In genomic region chr11:113896156-113896879, GRCh38 we compare ENCODE assay signal across 10 cellular contexts. TPM values are rescaled to one million over a fixed set of nuclear protein-coding genes. Genes with fewer than 3 reads are reported as not detected.
DNase-seq lines count a peak whose midpoint lies in the region; ATAC-seq and TF ChIP-seq lines count a peak whose summit lies in the region.
"Had no signal": no experiment of that assay in that cellular context is flagged by ENCODE, and none has a peak within 500 bp of the region (broad histone marks: within the 10 kb centered on the region; RNA-seq: fewer than 3 reads in every experiment).

No MANE protein-coding gene starts in this region.

- H3K36me3 ChIP-seq in CD4-positive, CD25-positive, alpha-beta regulatory T cell (ENCODE audit: control insufficient read depth, insufficient read depth, low read length): no peaks in the 10 kb centered on the region
- H3K36me3 ChIP-seq in gastroesophageal sphincter (no peaks in the 10 kb centered on the region), parathyroid adenoma (ENCODE audit: control insufficient read depth, insufficient read depth, low read length) (no peaks in the 10 kb centered on the region)

- peak in 2 of 3 donors; percentile 31 to 45 for DNase-seq in CD4-positive, CD25-positive, alpha-beta regulatory T cell
- DNase-seq in NCI-H460 (ENCODE audit: extremely low read depth, low read depth): peak; percentile 17
- DNase-seq in activated T-cell treated with anti-CD3 and anti-CD28 coated beads, Interleukin-2, amount 50 U/mL, for 4 hours: peak; percentile 6

- peak overlapping the region in 1 of 3 donors; percentile 2 for H3K27ac Mint-ChIP-seq in CD4-positive, CD25-positive, alpha-beta regulatory T cell

- no peaks in the 10 kb centered on the region for H3K9me3 Mint-ChIP-seq in CD4-positive, CD25-positive, alpha-beta regulatory T cell
- no peaks in the 10 kb centered on the region for H3K9me3 Mint-ChIP-seq in activated T-cell treated with anti-CD3 and anti-CD28 coated beads, Interleukin-2, amount 50 U/mL, for 4 hours

- H3K9me3 ChIP-seq in CD4-positive, CD25-positive, alpha-beta regulatory T cell (ENCODE audit: control insufficient read depth in 2 of 2, low read length in 2 of 2): no peaks in the 10 kb centered on the region
- H3K9me3 ChIP-seq in gastroesophageal sphincter (no peaks in the 10 kb centered on the region), parathyroid adenoma (ENCODE audit: control insufficient read depth, low read length) (no peaks in the 10 kb centered on the region)

- H3K79me2 ChIP-seq in parathyroid adenoma: no peaks in the 10 kb centered on the region

- no peak for TF ChIP-seq EP300 in gastroesophageal sphincter (IDR thresholded peaks at IDR 0.05)

- peak in 1 of 2 donors; percentile 66 for ATAC-seq in CD4-positive, CD25-positive, alpha-beta regulatory T cell (ENCODE audit: low read depth in 2 of 2)
- ATAC-seq in GM21390 (IDR thresholded peaks at IDR 0.05; ENCODE audit: unreplicated experiment) (peak; percentile 61), gastroesophageal sphincter (no peak), GM19463 (IDR thresholded peaks at IDR 0.05; ENCODE audit: unreplicated experiment) (no peak), HG02938 (IDR thresholded peaks at IDR 0.05; ENCODE audit: unreplicated experiment) (no peak)
- ATAC-seq in activated T-cell treated with anti-CD3 and anti-CD28 coated beads, Interleukin-2, amount 50 U/mL, for 4 hours: peak; percentile 59 to 66

- no peak overlapping the region for H3K4me3 Mint-ChIP-seq in CD4-positive, CD25-positive, alpha-beta regulatory T cell
- no peak overlapping the region for H3K4me3 Mint-ChIP-seq in activated T-cell treated with anti-CD3 and anti-CD28 coated beads, Interleukin-2, amount 50 U/mL, for 4 hours

- H3K27me3 ChIP-seq in CD4-positive, CD25-positive, alpha-beta regulatory T cell (ENCODE audit: control insufficient read depth, insufficient read depth, low read length): peaks cover 2% of the 10 kb centered on the region
- H3K27me3 ChIP-seq in gastroesophageal sphincter (no peaks in the 10 kb centered on the region), parathyroid adenoma (ENCODE audit: control insufficient read depth, insufficient read depth, low read length) (no peaks in the 10 kb centered on the region)

- peak; percentile 56 to 75 (median 64) for TF ChIP-seq CTCF in gastroesophageal sphincter (IDR thresholded peaks at IDR 0.05)
- peak; percentile 53 for TF ChIP-seq CTCF in parathyroid adenoma (IDR thresholded peaks at IDR 0.05)

- no peak overlapping the region for H3K27ac ChIP-seq in CD4-positive, CD25-positive, alpha-beta regulatory T cell (ENCODE audit: insufficient read depth, low read length, poor library complexity, severe bottlenecking)
- H3K27ac ChIP-seq in gastroesophageal sphincter: no peak overlapping the region
- H3K27ac ChIP-seq in parathyroid adenoma: no peak overlapping the region

- peaks cover 0 to 4% (median 1%) of the 10 kb centered on the region in 4 donors for H3K4me1 Mint-ChIP-seq in CD4-positive, CD25-positive, alpha-beta regulatory T cell
- peaks cover 4% of the 10 kb centered on the region for H3K4me1 Mint-ChIP-seq in activated T-cell treated with anti-CD3 and anti-CD28 coated beads, Interleukin-2, amount 50 U/mL, for 4 hours (ENCODE audit: low read depth)

- H3K4me2 ChIP-seq in parathyroid adenoma (ENCODE audit: low read length): no peak overlapping the region

- H3K4me3 ChIP-seq in CD4-positive, CD25-positive, alpha-beta regulatory T cell (ENCODE audit: low read depth, low read length): no peak overlapping the region
- no peak overlapping the region for H3K4me3 ChIP-seq in gastroesophageal sphincter
- H3K4me3 ChIP-seq in parathyroid adenoma (ENCODE audit: low read depth, low read length): no peak overlapping the region

- H2AFZ ChIP-seq in parathyroid adenoma: no peak overlapping the region

- H3K27me3 Mint-ChIP-seq in CD4-positive, CD25-positive, alpha-beta regulatory T cell: peaks cover 8% of the 10 kb centered on the region
- H3K27me3 Mint-ChIP-seq in activated T-cell treated with anti-CD3 and anti-CD28 coated beads, Interleukin-2, amount 50 U/mL, for 4 hours (ENCODE audit: low read depth): peaks cover 1% of the 10 kb centered on the region

- WGBS in gastroesophageal sphincter (ENCODE audit: low coverage in 1 of 2), 2 donors: 18 to 21% methylated on average over 10 of the region's 10 CpGs

- H3K9ac ChIP-seq in parathyroid adenoma: no peak overlapping the region

- H3K36me3 Mint-ChIP-seq in CD4-positive, CD25-positive, alpha-beta regulatory T cell: no peaks in the 10 kb centered on the region
- no peaks in the 10 kb centered on the region for H3K36me3 Mint-ChIP-seq in activated T-cell treated with anti-CD3 and anti-CD28 coated beads, Interleukin-2, amount 50 U/mL, for 4 hours (ENCODE audit: insufficient read depth)

- no peaks in the 10 kb centered on the region for H3K4me1 ChIP-seq in CD4-positive, CD25-positive, alpha-beta regulatory T cell (ENCODE audit: control insufficient read depth, insufficient read depth, low read length, poor library complexity, severe bottlenecking)
- no peaks in the 10 kb centered on the region for H3K4me1 ChIP-seq in gastroesophageal sphincter
- peaks cover 3% of the 10 kb centered on the region for H3K4me1 ChIP-seq in parathyroid adenoma

- TF ChIP-seq POLR2A in gastroesophageal sphincter (IDR thresholded peaks at IDR 0.05): no peak

RNA-seq across cellular contexts. Expression of gene HTR3B, which starts 8.3 kb away (rescaled TPM):
- total RNA-seq in CD4-positive, CD25-positive, alpha-beta regulatory T cell: not detected
- polyA plus RNA-seq in CD4-positive, CD25-positive, alpha-beta regulatory T cell: not detected
- total RNA-seq in NCI-H460 (2014; rRNA removed; shearing (Covaris generic)): not detected in 2 replicates
- polyA plus RNA-seq in NCI-H460 (2014; cell fraction: nucleus; rRNA removed): not detected in 2 replicates
- total RNA-seq in activated T-cell treated with anti-CD3 and anti-CD28 coated beads, Interleukin-2, amount 50 U/mL, for 4 hours: not detected
- total RNA-seq in gastroesophageal sphincter: not detected
- total RNA-seq: HT1080, urinary bladder had no signal
- polyA plus RNA-seq: urinary bladder had no signal

RNA-seq across cellular contexts. Expression of gene USP28, which starts 20.9 kb away (rescaled TPM):
- 20.7 TPM for total RNA-seq in CD4-positive, CD25-positive, alpha-beta regulatory T cell
- polyA plus RNA-seq in CD4-positive, CD25-positive, alpha-beta regulatory T cell: 10 to 100 TPM; 22.8 to 29.9 (median 28.1) TPM
- total RNA-seq in NCI-H460 (2014; rRNA removed; shearing (Covaris generic)): 30.7 and 33.4 TPM in 2 replicates
- polyA plus RNA-seq in NCI-H460 (2014; cell fraction: nucleus; rRNA removed): 18.0 and 20.5 TPM in 2 replicates
- total RNA-seq in activated T-cell treated with anti-CD3 and anti-CD28 coated beads, Interleukin-2, amount 50 U/mL, for 4 hours: 1 to 10 TPM; 3.7 to 4.8 (median 4.4) TPM
- total RNA-seq in gastroesophageal sphincter: 10 to 100 TPM; 12.5 to 64.8 (median 38.7) TPM

Comparison
In these comparisons a context has a peak if more than half of its experiments do, and no peak if none do; other contexts are left out.
1. ATAC-seq: peak in GM21390 (single experiment) and activated T-cell treated with anti-CD3 and anti-CD28 coated beads, Interleukin-2, amount 50 U/mL, for 4 hours (2 of 2); none in gastroesophageal sphincter (single experiment), GM19463 (single experiment) and HG02938 (single experiment).
2. Peak in every context shown above with its lines, with median percentiles within 50 percentile points of each other: DNase-seq.